Comparison of ENCODE assay signal across 7 cellular contexts in genomic region chr14:91108941-91109611, GRCh38. TPM values are rescaled to one million over a fixed set of nuclear protein-coding genes. Genes with fewer than 3 reads are reported as not detected.
DNase-seq lines count a peak whose midpoint lies in the region; ATAC-seq and TF ChIP-seq lines count a peak whose summit lies in the region.

No MANE protein-coding gene starts in this region.

- H3K4me1 Mint-ChIP-seq in endothelial cell (ENCODE audit: unreplicated experiment) (peaks cover 33% of the 10 kb centered on the region), type B pancreatic cell (ENCODE audit: unreplicated experiment) (peaks cover 28% of the 10 kb centered on the region)

- ATAC-seq in HG03469 (IDR thresholded peaks at IDR 0.05; ENCODE audit: unreplicated experiment) (no peak), GM19324 (IDR thresholded peaks at IDR 0.05; ENCODE audit: low FRiP score, unreplicated experiment) (no peak)

- peak overlapping the region; percentile 61 for H3K27ac Mint-ChIP-seq in endothelial cell (ENCODE audit: unreplicated experiment)
- H3K27ac Mint-ChIP-seq in type B pancreatic cell = no peak overlapping the region

- in situ Hi-C loops in KBM-7 (cut with MboI; ENCODE audit: low pct_unique_long_range_greater_than_20kb, low sequenced_read_pairs) = no loop called here

- H3K27me3 Mint-ChIP-seq in endothelial cell (ENCODE audit: unreplicated experiment) (peaks cover 5% of the 10 kb centered on the region), type B pancreatic cell (no peaks in the 10 kb centered on the region)

- no peaks in the 10 kb centered on the region for H3K36me3 Mint-ChIP-seq in endothelial cell (ENCODE audit: low read depth, unreplicated experiment)
- H3K36me3 Mint-ChIP-seq in type B pancreatic cell = no peaks in the 10 kb centered on the region

- DNase-seq in KBM-7 (peak; percentile 88), endothelial cell (ENCODE audit: low spot score) (no peak), type B pancreatic cell (ENCODE audit: extremely low spot score, unreplicated experiment) (no peak)
- DNase-seq in activated CD4-positive, alpha-beta T cell treated with anti-CD3 and anti-CD28 coated beads, Interleukin-2, amount 50 U/mL, for 48 hours = peak; percentile 29 to 40
- peak; percentile 46 for DNase-seq in stimulated activated naive CD4-positive, alpha-beta T cell treated with Interleukin-2 at 50 U/mL for 16 hours (lab: John Stamatoyannopoulos, UW)

- TF ChIP-seq CTCF in endothelial cell (IDR thresholded peaks at IDR 0.05; ENCODE audit: unreplicated experiment) = no peak
- TF ChIP-seq CTCF in type B pancreatic cell (conservative IDR thresholded peaks at IDR 0.05) = no peak

- H3K9me3 Mint-ChIP-seq in endothelial cell (ENCODE audit: unreplicated experiment) (no peaks in the 10 kb centered on the region), type B pancreatic cell (no peaks in the 10 kb centered on the region)

- H3K4me3 Mint-ChIP-seq in endothelial cell (ENCODE audit: unreplicated experiment) = no peak overlapping the region
- H3K4me3 Mint-ChIP-seq in type B pancreatic cell = no peak overlapping the region

RNA-seq across cellular contexts. Expression of gene DGLUCY, which starts 4.8 kb away (rescaled TPM):
- total RNA-seq in endothelial cell (ENCODE audit: unreplicated experiment) (65.1 TPM), type B pancreatic cell (ENCODE audit: low replicate concordance) (24.2 and 37.5 TPM in 2 replicates)

RNA-seq across cellular contexts. Expression of gene RPS6KA5, which starts 48.6 kb away (rescaled TPM):
- total RNA-seq in endothelial cell (ENCODE audit: unreplicated experiment) = 13.8 TPM
- total RNA-seq in type B pancreatic cell (ENCODE audit: low replicate concordance) = 6.0 and 7.4 TPM in 2 replicates

Comparison
In these comparisons a context has a peak if more than half of its experiments do, and no peak if none do; other contexts are left out.
1. DNase-seq: peak in KBM-7 (single experiment), activated CD4-positive, alpha-beta T cell treated with anti-CD3 and anti-CD28 coated beads, Interleukin-2, amount 50 U/mL, for 48 hours (2 of 2) and stimulated activated naive CD4-positive, alpha-beta T cell treated with Interleukin-2 at 50 U/mL for 16 hours (single experiment); none in endothelial cell (single experiment) and type B pancreatic cell (single experiment).